In genomic region chr17:29148790-29149430, GRCh38 we compare ENCODE assay signal across 1 cellular context.
TF ChIP-seq lines count a peak whose summit lies in the region.

No MANE protein-coding gene starts in this region.

TF ChIP-seq in Ishikawa, 13 proteins besides CTCF, POLR2A, EP300 and RAD21 (continued from another document):
- TF ChIP-seq ZBTB7A (IDR thresholded peaks at IDR 0.05; ENCODE audit: low read depth) (peak; percentile 88; the same call in 1 of the 2 replicates), TEAD4 (IDR thresholded peaks at IDR 0.05) (no peak), EGR1 (IDR thresholded peaks at IDR 0.05) (no peak)
